ENCODE assay signal across 19 cellular contexts in genomic region chr2:213043566-213043965, GRCh38.
A peak's percentile ranks its signal among the peaks of the same experiment; 100 is the strongest.
DNase-seq lines count a peak whose midpoint lies in the region; ATAC-seq and TF ChIP-seq lines count a peak whose summit lies in the region.
"Had no signal": no experiment of that assay in that cellular context is flagged by ENCODE, and none has a peak within 500 bp of the region (broad histone marks: within the 10 kb centered on the region; RNA-seq: fewer than 3 reads in every experiment).

No MANE protein-coding gene starts in this region.

- H4K8ac ChIP-seq in neuronal stem cell (ENCODE audit: low read depth, low read length), result no peak overlapping the region

- H3K9me3 ChIP-seq in CD4-positive, CD25-positive, alpha-beta regulatory T cell (ENCODE audit: control insufficient read depth in 2 of 2, low read length in 2 of 2), result no peaks in the 10 kb centered on the region
- H3K9me3 ChIP-seq in neuronal stem cell (replicated peaks in 1 of 2; ENCODE audit: control insufficient read depth in 2 of 2, insufficient read depth in 1 of 2, low read depth in 1 of 2, low read length in 2 of 2), result peaks cover 6 to 22% of the 10 kb centered on the region in 2 donors

- H3K4me1 Mint-ChIP-seq in CD4-positive, CD25-positive, alpha-beta regulatory T cell, result peaks cover 42 to 70% (median 52%) of the 10 kb centered on the region in 4 donors
- H3K4me1 Mint-ChIP-seq in type B pancreatic cell (ENCODE audit: unreplicated experiment), result no peaks in the 10 kb centered on the region

- H3K4ac ChIP-seq in neuronal stem cell (ENCODE audit: low read length), result no peak overlapping the region

- peaks cover 64% of the 10 kb centered on the region for H3K36me3 ChIP-seq in CD4-positive, CD25-positive, alpha-beta regulatory T cell (ENCODE audit: control insufficient read depth, insufficient read depth, low read length)
- peaks cover 5 to 43% of the 10 kb centered on the region in 2 donors for H3K36me3 ChIP-seq in neuronal stem cell (replicated peaks in 1 of 2; ENCODE audit: control insufficient read depth in 2 of 2, insufficient read depth in 2 of 2, low read length in 2 of 2)

- H3K9me3 Mint-ChIP-seq in CD4-positive, CD25-positive, alpha-beta regulatory T cell, result peaks cover 0 to 7% (median 0%) of the 10 kb centered on the region in 7 donors
- H3K9me3 Mint-ChIP-seq in type B pancreatic cell, result peaks cover 6% of the 10 kb centered on the region
- H3K9me3 Mint-ChIP-seq: CD4-positive, alpha-beta T cell had no signal

- peaks cover 39% of the 10 kb centered on the region for H3K4me1 ChIP-seq in CD4-positive, CD25-positive, alpha-beta regulatory T cell (ENCODE audit: control insufficient read depth, insufficient read depth, low read length, poor library complexity, severe bottlenecking)
- no peaks in the 10 kb centered on the region for H3K4me1 ChIP-seq in neuronal stem cell (ENCODE audit: control insufficient read depth in 2 of 2, insufficient read depth in 1 of 2, low read depth in 1 of 2, low read length in 2 of 2)

- H3K27ac ChIP-seq in CD4-positive, CD25-positive, alpha-beta regulatory T cell (ENCODE audit: insufficient read depth, low read length, poor library complexity, severe bottlenecking), result peak overlapping the region; percentile 37
- H3K27ac ChIP-seq in neuronal stem cell (replicated peaks; ENCODE audit: low read length), result no peak overlapping the region
- H3K27ac ChIP-seq: 22Rv1, BLaER1, C4-2B, GM23248 had no signal

- H2AK5ac ChIP-seq in neuronal stem cell (ENCODE audit: low read depth, low read length), result no peak overlapping the region

- H2AFZ ChIP-seq in neuronal stem cell (ENCODE audit: low read length), result no peak overlapping the region
- H2AFZ ChIP-seq: GM23248 had no signal

- H3K36me3 Mint-ChIP-seq in CD4-positive, CD25-positive, alpha-beta regulatory T cell, result peaks cover 51% of the 10 kb centered on the region
- H3K36me3 Mint-ChIP-seq in type B pancreatic cell, result peaks cover 41% of the 10 kb centered on the region

- H2BK12ac ChIP-seq in neuronal stem cell (ENCODE audit: low read length), result no peak overlapping the region

- no peak overlapping the region for H2BK5ac ChIP-seq in neuronal stem cell (ENCODE audit: low read length)

- no peak overlapping the region for H2BK15ac ChIP-seq in neuronal stem cell (ENCODE audit: low read length)

- no peaks in the 10 kb centered on the region for H3K27me3 Mint-ChIP-seq in CD4-positive, CD25-positive, alpha-beta regulatory T cell
- no peaks in the 10 kb centered on the region for H3K27me3 Mint-ChIP-seq in type B pancreatic cell
- H3K27me3 Mint-ChIP-seq: B cell; CD4-positive, alpha-beta T cell; CD8-positive, alpha-beta memory T cell had no signal

- H3K18ac ChIP-seq in neuronal stem cell (ENCODE audit: low read length), result no peak overlapping the region

- no peak overlapping the region for H4K91ac ChIP-seq in neuronal stem cell (ENCODE audit: low read depth, low read length, poor library complexity)

- no peak for TF ChIP-seq CTCF in type B pancreatic cell (conservative IDR thresholded peaks at IDR 0.05)

- no peaks in the 10 kb centered on the region for H3K27me3 ChIP-seq in CD4-positive, CD25-positive, alpha-beta regulatory T cell (ENCODE audit: control insufficient read depth, insufficient read depth, low read length)
- no peaks in the 10 kb centered on the region for H3K27me3 ChIP-seq in neuronal stem cell (ENCODE audit: control insufficient read depth in 3 of 3, insufficient read depth in 3 of 3, low read depth in 1 of 3, low read length in 3 of 3)
- H3K27me3 ChIP-seq: BLaER1 had no signal

- H3K4me2 ChIP-seq in neuronal stem cell (ENCODE audit: insufficient read depth, low read length, poor library complexity, severe bottlenecking), result no peak overlapping the region
- H3K4me2 ChIP-seq: BLaER1 had no signal

- DNase-seq in activated CD4-positive, CD25-positive, alpha-beta regulatory T cell (lab: John Stamatoyannopoulos, UW), result no peak
- DNase-seq in CD4-positive, CD25-positive, alpha-beta regulatory T cell, result peak in 1 of 3 donors; percentile 45
- peak; percentile 5 for DNase-seq in RPMI7951 (ENCODE audit: low read depth)
- DNase-seq in neuronal stem cell (ENCODE audit: low spot score), result no peak
- DNase-seq in NOMO-1 treated with DMSO at 0.1 percent for 48 hours (lab: John Stamatoyannopoulos, UW; ENCODE audit: unreplicated experiment), result no peak
- DNase-seq in type B pancreatic cell (ENCODE audit: extremely low spot score, unreplicated experiment), result no peak
- DNase-seq: CD4-positive, alpha-beta T cell; CD8-positive, alpha-beta memory T cell; DMS 273 treated with DMSO at 0.1 percent for 48 hours; DMS79; GF-D8; GM23248; H7; HCEC 1CT had no signal

- H3K4me3 Mint-ChIP-seq in CD4-positive, CD25-positive, alpha-beta regulatory T cell, result peak overlapping the region in 1 of 4 donors; percentile 40
- no peak overlapping the region for H3K4me3 Mint-ChIP-seq in type B pancreatic cell
- H3K4me3 Mint-ChIP-seq: B cell; CD4-positive, alpha-beta T cell; CD8-positive, alpha-beta memory T cell had no signal

- H3K23ac ChIP-seq in neuronal stem cell (ENCODE audit: low read depth, low read length, poor library complexity), result no peak overlapping the region

- ATAC-seq in activated CD4-positive, CD25-positive, alpha-beta regulatory T cell treated with anti-CD3 and anti-CD28 coated beads, Interleukin-2, amount 50 U/mL, for 24 hours, result peak; percentile 17 to 51
- ATAC-seq in CD4-positive, CD25-positive, alpha-beta regulatory T cell (ENCODE audit: low read depth in 2 of 2), result peak; percentile 56 to 71

- no peaks in the 10 kb centered on the region for H3K79me1 ChIP-seq in neuronal stem cell (ENCODE audit: low read depth, low read length)

- H3K9ac ChIP-seq in neuronal stem cell (ENCODE audit: low read depth, low read length, poor library complexity), result no peak overlapping the region
- H3K9ac ChIP-seq: BLaER1, GM23248 had no signal

- H3K14ac ChIP-seq in neuronal stem cell (ENCODE audit: low read length), result peak overlapping the region; percentile 75

- no peak overlapping the region for H2BK120ac ChIP-seq in neuronal stem cell (ENCODE audit: low read depth, low read length)

- no CpG with 5 or more reads among the region's 3 CpGs for WGBS in neuronal stem cell (ENCODE audit: extremely low coverage in 2 of 2, insufficient read length in 2 of 2, insufficient replicate concordance in 1 of 2), 2 donors

- H3K27ac Mint-ChIP-seq in CD4-positive, CD25-positive, alpha-beta regulatory T cell, result peak overlapping the region; percentile 11 to 58 (median 23)
- H3K27ac Mint-ChIP-seq in type B pancreatic cell, result no peak overlapping the region
- H3K27ac Mint-ChIP-seq: B cell; CD4-positive, alpha-beta T cell had no signal

- H3K4me3 ChIP-seq in CD4-positive, CD25-positive, alpha-beta regulatory T cell (ENCODE audit: low read depth, low read length), result peak overlapping the region; percentile 4
- no peak overlapping the region for H3K4me3 ChIP-seq in neuronal stem cell (ENCODE audit: low read length in 2 of 2)
- H3K4me3 ChIP-seq: BLaER1, GM23248 had no signal
